Comparison of ENCODE assay signal across 1 cellular context in genomic region chr6:158067436-158068015, GRCh38.
TF ChIP-seq lines count a peak whose summit lies in the region.

No MANE protein-coding gene starts in this region.

TF ChIP-seq in HepG2, 621 proteins besides CTCF, POLR2A, EP300 and RAD21 (continued from another document):
- no peak for TF ChIP-seq FUBP1 (CRISPR knock-in tag; IDR thresholded peaks at IDR 0.05; ENCODE audit: borderline replicate concordance)
- peak; percentile 34; the same call in 1 of the 2 replicates for TF ChIP-seq MED1 (CRISPR knock-in tag; IDR thresholded peaks at IDR 0.05)
- TF ChIP-seq NFATC3 (CRISPR knock-in tag; IDR thresholded peaks at IDR 0.05): no peak
- peak; percentile 17; the same call in 1 of the 2 replicates for TF ChIP-seq SAP130 (CRISPR knock-in tag; IDR thresholded peaks at IDR 0.05; ENCODE audit: low read depth)
- TF ChIP-seq SIN3B (IDR thresholded peaks at IDR 0.05; ENCODE audit: low read length): no peak
- TF ChIP-seq FOXA3 (CRISPR knock-in tag; IDR thresholded peaks at IDR 0.05): peak; percentile 25; the same call in 1 of the 2 replicates
- TF ChIP-seq HIC2 (CRISPR knock-in tag; IDR thresholded peaks at IDR 0.05; ENCODE audit: low read depth): peak; percentile 81; the same call in 1 of the 2 replicates
